ENCODE assay signal across 1 cellular context in the genomic region with DNA sequence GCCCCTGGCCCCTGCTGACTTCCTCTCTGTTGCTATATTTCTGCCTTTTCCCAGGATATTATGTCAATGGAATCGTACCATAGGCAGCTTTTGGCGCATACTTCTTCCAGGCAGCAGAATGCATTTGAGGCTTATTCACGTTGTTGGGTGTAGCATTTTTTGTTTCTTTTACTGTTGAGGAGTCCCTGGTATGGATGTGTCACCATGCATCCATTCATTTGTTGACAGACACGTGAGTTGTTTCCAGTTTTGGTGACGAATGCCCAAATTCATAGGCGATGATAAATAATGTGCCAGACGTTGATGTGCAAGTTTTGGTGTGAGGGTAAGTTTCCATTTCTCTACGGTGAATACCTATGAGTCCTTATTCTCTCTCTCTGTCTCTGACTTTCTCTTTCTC.
TF ChIP-seq lines count a peak whose summit lies in the region.

No MANE protein-coding gene starts in this region.

TF ChIP-seq in A549, 52 proteins besides CTCF, POLR2A, EP300 and RAD21 (continued from another document):
- TF ChIP-seq RNF2 (IDR thresholded peaks at IDR 0.05; ENCODE audit: borderline replicate concordance, low read depth) = no peak
- TF ChIP-seq, protein P1, sequence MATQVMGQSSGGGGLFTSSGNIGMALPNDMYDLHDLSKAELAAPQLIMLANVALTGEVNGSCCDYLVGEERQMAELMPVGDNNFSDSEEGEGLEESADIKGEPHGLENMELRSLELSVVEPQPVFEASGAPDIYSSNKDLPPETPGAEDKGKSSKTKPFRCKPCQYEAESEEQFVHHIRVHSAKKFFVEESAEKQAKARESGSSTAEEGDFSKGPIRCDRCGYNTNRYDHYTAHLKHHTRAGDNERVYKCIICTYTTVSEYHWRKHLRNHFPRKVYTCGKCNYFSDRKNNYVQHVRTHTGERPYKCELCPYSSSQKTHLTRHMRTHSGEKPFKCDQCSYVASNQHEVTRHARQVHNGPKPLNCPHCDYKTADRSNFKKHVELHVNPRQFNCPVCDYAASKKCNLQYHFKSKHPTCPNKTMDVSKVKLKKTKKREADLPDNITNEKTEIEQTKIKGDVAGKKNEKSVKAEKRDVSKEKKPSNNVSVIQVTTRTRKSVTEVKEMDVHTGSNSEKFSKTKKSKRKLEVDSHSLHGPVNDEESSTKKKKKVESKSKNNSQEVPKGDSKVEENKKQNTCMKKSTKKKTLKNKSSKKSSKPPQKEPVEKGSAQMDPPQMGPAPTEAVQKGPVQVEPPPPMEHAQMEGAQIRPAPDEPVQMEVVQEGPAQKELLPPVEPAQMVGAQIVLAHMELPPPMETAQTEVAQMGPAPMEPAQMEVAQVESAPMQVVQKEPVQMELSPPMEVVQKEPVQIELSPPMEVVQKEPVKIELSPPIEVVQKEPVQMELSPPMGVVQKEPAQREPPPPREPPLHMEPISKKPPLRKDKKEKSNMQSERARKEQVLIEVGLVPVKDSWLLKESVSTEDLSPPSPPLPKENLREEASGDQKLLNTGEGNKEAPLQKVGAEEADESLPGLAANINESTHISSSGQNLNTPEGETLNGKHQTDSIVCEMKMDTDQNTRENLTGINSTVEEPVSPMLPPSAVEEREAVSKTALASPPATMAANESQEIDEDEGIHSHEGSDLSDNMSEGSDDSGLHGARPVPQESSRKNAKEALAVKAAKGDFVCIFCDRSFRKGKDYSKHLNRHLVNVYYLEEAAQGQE (IDR thresholded peaks at IDR 0.05) = no peak
- peak; percentile 40 to 58; a peak in 2 of 5 replicates for TF ChIP-seq JUN (IDR thresholded peaks at IDR 0.05)
TF ChIP-seq in A549: peak in this region for 7.
